Comparison of ENCODE assay signal across 18 cellular contexts in genomic region chr3:29514170-29514569, GRCh38.
DNase-seq lines count a peak whose midpoint lies in the region; ATAC-seq and TF ChIP-seq lines count a peak whose summit lies in the region.
"Had no signal": no experiment of that assay in that cellular context is flagged by ENCODE, and none has a peak within 500 bp of the region (broad histone marks: within the 10 kb centered on the region; RNA-seq: fewer than 3 reads in every experiment).

No MANE protein-coding gene starts in this region.

- H3K9me3 ChIP-seq in breast epithelium (no peaks in the 10 kb centered on the region), right cardiac atrium (ENCODE audit: control insufficient read depth, low read length) (no peaks in the 10 kb centered on the region), vagina (no peaks in the 10 kb centered on the region)

- peaks cover 11% of the 10 kb centered on the region for H3K36me3 Mint-ChIP-seq in MCF 10A (ENCODE audit: insufficient read depth, unreplicated experiment)
- H3K36me3 Mint-ChIP-seq: CD14-positive monocyte; stimulated activated naive B cell treated with anti-CD40 and anti-IgM and Interleukin-4, amounts not matched to agents 10 μg/mL and 1 μg/mL and 100 μg/mL, for 72 hours had no signal

- H3K27ac Mint-ChIP-seq in MCF 10A (ENCODE audit: low read depth, unreplicated experiment) = no peak overlapping the region
- H3K27ac Mint-ChIP-seq: activated CD4-positive, alpha-beta T cell treated with anti-CD3 and anti-CD28 coated beads, Interleukin-2, amount 10 ng/mL, durations not matched to agents 24 days and 14 days; stimulated activated naive B cell treated with anti-CD40 and anti-IgM and Interleukin-4, amounts not matched to agents 10 μg/mL and 1 μg/mL and 100 μg/mL, for 72 hours; type B pancreatic cell had no signal

- H3K36me3 ChIP-seq in breast epithelium (no peaks in the 10 kb centered on the region), vagina (no peaks in the 10 kb centered on the region)

- H3K4me3 Mint-ChIP-seq in MCF 10A (ENCODE audit: unreplicated experiment) = no peak overlapping the region
- H3K4me3 Mint-ChIP-seq: activated CD4-positive, alpha-beta T cell treated with anti-CD3 and anti-CD28 coated beads, Interleukin-2, amount 10 ng/mL, durations not matched to agents 24 days and 14 days; stimulated activated naive B cell treated with anti-CD40 and anti-IgM and Interleukin-4, amounts not matched to agents 10 μg/mL and 1 μg/mL and 100 μg/mL, for 72 hours; type B pancreatic cell had no signal

- H3K27me3 ChIP-seq in breast epithelium (no peaks in the 10 kb centered on the region), right cardiac atrium (ENCODE audit: control insufficient read depth, insufficient read depth) (no peaks in the 10 kb centered on the region), vagina (no peaks in the 10 kb centered on the region)

- intact Hi-C loops in MCF 10A (cut with micrococcal nuclease) = no loop called here
- intact Hi-C loops in breast epithelium (cut with DNase I; ENCODE audit: low total_unique reads) = no loop called here
- intact Hi-C loops in right cardiac atrium (cut with DNase I) = no loop called here
- intact Hi-C loops in vagina (cut with DNase I) = loop anchor here (10.0 kb wide), 1 partner anchor 181 kb away; no protein-coding TSS in a partner anchor

- H3K4me3 ChIP-seq in breast epithelium = no peak overlapping the region
- no peak overlapping the region for H3K4me3 ChIP-seq in right cardiac atrium (ENCODE audit: low read length)
- H3K4me3 ChIP-seq in vagina = no peak overlapping the region

- peaks cover 34% of the 10 kb centered on the region for H3K4me1 Mint-ChIP-seq in MCF 10A (ENCODE audit: insufficient read depth, unreplicated experiment)

- H3K4me1 ChIP-seq in breast epithelium (peaks cover 0 to 10% of the 10 kb centered on the region in 2 donors), right cardiac atrium (ENCODE audit: control insufficient read depth, insufficient read depth, low read length) (peaks cover 5% of the 10 kb centered on the region), vagina (peaks cover 36% of the 10 kb centered on the region)

- WGBS in right cardiac atrium = 31% methylated on average over 3 of the region's 3 CpGs

- peaks cover 10% of the 10 kb centered on the region for H3K9me3 Mint-ChIP-seq in MCF 10A (ENCODE audit: unreplicated experiment)

- CTCF ChIA-PET in MCF 10A (lab: Yijun Ruan, JAX) = interaction anchor here (1.8 kb wide), 1 partner anchor 11 kb away, joined by 8 read pairs; no protein-coding TSS in a partner anchor

- ATAC-seq in right cardiac atrium (peak; percentile 60 to 81), HG03457 (IDR thresholded peaks at IDR 0.05; ENCODE audit: unreplicated experiment) (no peak)

- peak overlapping the region in 1 of 2 donors; percentile 13 for H3K27ac ChIP-seq in breast epithelium
- H3K27ac ChIP-seq in right cardiac atrium (ENCODE audit: low read length) = no peak overlapping the region
- H3K27ac ChIP-seq in vagina = peak overlapping the region; percentile 4
- H3K27ac ChIP-seq: KMS-11 had no signal

- POLR2A ChIA-PET in MCF 10A (lab: Yijun Ruan, JAX) = interaction anchor here (1.0 to 1.6 kb wide), 2 partner anchors 15 to 20 kb away, joined by 3 read pairs; no protein-coding TSS in a partner anchor

- TF ChIP-seq POLR2A in breast epithelium (IDR thresholded peaks at IDR 0.05) (no peak), vagina (IDR thresholded peaks at IDR 0.05) (no peak)

- BruUV-seq in MCF 10A (replicated peaks; lab: Mats Ljungman, UMichigan) = no TSS peak

- DNase-seq in MCF 10A (ENCODE audit: unreplicated experiment) (peak; percentile 35), breast epithelium (ENCODE audit: low spot score in 2 of 2) (no peak), dermis blood vessel endothelial cell (peak; percentile 13), right cardiac atrium (no peak), vagina (ENCODE audit: extremely low spot score in 2 of 2) (no peak), germinal center (ENCODE audit: low spot score) (no peak), NCI-H2029 (lab: John Stamatoyannopoulos, UW) (no peak)
- DNase-seq: activated CD4-positive, alpha-beta T cell treated with anti-CD3 and anti-CD28 coated beads, Interleukin-2, amount 10 ng/mL, durations not matched to agents 24 days and 14 days; activated naive CD4-positive, alpha-beta T cell treated with Interleukin-2 at 50 U/mL for 16 hours; DMS79 treated with DMSO at 0.1 percent for 48 hours; H7; NCI-H748 treated with DMSO at 0.1 percent for 48 hours; occipital lobe; stimulated activated naive B cell treated with anti-CD40 and anti-IgM and Interleukin-4, amounts not matched to agents 10 μg/mL and 1 μg/mL and 100 μg/mL, for 72 hours had no signal

- no peaks in the 10 kb centered on the region for H3K27me3 Mint-ChIP-seq in MCF 10A (ENCODE audit: insufficient read depth, unreplicated experiment)
- H3K27me3 Mint-ChIP-seq: activated CD4-positive, alpha-beta T cell treated with anti-CD3 and anti-CD28 coated beads, Interleukin-2, amount 10 ng/mL, durations not matched to agents 24 days and 14 days; type B pancreatic cell had no signal

- TF ChIP-seq CTCF in MCF 10A (IDR thresholded peaks at IDR 0.05; ENCODE audit: unreplicated experiment) = no peak
- TF ChIP-seq CTCF in breast epithelium (IDR thresholded peaks at IDR 0.05) = no peak
- no peak for TF ChIP-seq CTCF in vagina (IDR thresholded peaks at IDR 0.05)

Comparison
In these comparisons a context has a peak if more than half of its experiments do, and no peak if none do; other contexts are left out.
1. DNase-seq: peak in MCF 10A (single experiment) and dermis blood vessel endothelial cell (single experiment); none in breast epithelium (0 of 2), right cardiac atrium (0 of 3), vagina (0 of 2), germinal center (single experiment) and NCI-H2029 (single experiment).